8 cellular contexts compared by ENCODE assay signal in genomic region chr1:37634554-37635308, GRCh38. TPM values are rescaled to one million over a fixed set of nuclear protein-coding genes. Genes with fewer than 3 reads are reported as not detected.
DNase-seq lines count a peak whose midpoint lies in the region; ATAC-seq, FAIRE-seq and TF ChIP-seq lines count a peak whose summit lies in the region.

Gene RSPO1, minus strand, starts transcription at chr1:37634892. Its CDS starts 5,231 bp downstream, at chr1:37629661.

- TF ChIP-seq CTCF in BJ (IDR thresholded peaks at IDR 0.05; ENCODE audit: insufficient read depth, low read depth, low read length), result no peak
- TF ChIP-seq CTCF in H1 (IDR thresholded peaks at IDR 0.05; ENCODE audit: control extremely low read depth in 1 of 3, insufficient read depth in 1 of 3, low read depth in 1 of 3, low read length in 3 of 3), result no peak
- no peak for TF ChIP-seq CTCF in thyroid gland (IDR thresholded peaks at IDR 0.05)

- no peaks in the 10 kb centered on the region for H3K79me1 ChIP-seq in H1 (ENCODE audit: low read depth, low read length)

- H3K56ac ChIP-seq in H1 (replicated peaks; ENCODE audit: insufficient read length, low read depth, low read length), result no peak within 1 kb of the TSS

- H4K8ac ChIP-seq in H1 (ENCODE audit: extremely low read depth, insufficient read depth, low read length), result 0 out of 2 replicates have a peak within 1 kb of the TSS, but pooled peaks have one; percentile 31

- H3K4me3 Mint-ChIP-seq in naive thymus-derived CD8-positive, alpha-beta T cell, result peak within 1 kb of the TSS in 9 of 10 donors; percentile 33 to 75 (median 56)

- TF ChIP-seq RAD21 in H1 (IDR thresholded peaks at IDR 0.05 in 1 of 2, conservative IDR thresholded peaks at IDR 0.05 in 1 of 2; ENCODE audit: low read depth in 2 of 2, low read length in 2 of 2), result no peak

- no peak within 1 kb of the TSS for H2AK5ac ChIP-seq in H1 (ENCODE audit: low read depth, low read length)

- no peak within 1 kb of the TSS for H3K4ac ChIP-seq in H1 (replicated peaks; ENCODE audit: insufficient read length, low read depth, low read length)

- FAIRE-seq in H1 (lab: Jason Lieb, UNC), result no peak

- POLR2A ChIA-PET in BJ (lab: Charles Lee) (no interaction called here), H1 (lab: Charles Lee; ENCODE audit: partially characterized antibody) (interaction anchor here (0.6 to 1.6 kb wide), 6 partner anchors 10 to 1250 kb away, joined by 3 read pairs; no protein-coding TSS in a partner anchor)
- POLR2A ChIA-PET in naive thymus-derived CD8-positive, alpha-beta T cell (lab: Charles Lee), result no interaction called here

- H2BK12ac ChIP-seq in H1 (ENCODE audit: low read depth, low read length), result no peak within 1 kb of the TSS

- H3K9ac ChIP-seq in H1 (replicated peaks in 1 of 4; ENCODE audit: extremely low read depth in 1 of 4, low read depth in 3 of 4, low read length in 3 of 4), result no peak within 1 kb of the TSS

- peak within 1 kb of the TSS; percentile 19 for H3K4me3 ChIP-seq in BJ (ENCODE audit: low read depth, low read length)
- no peak within 1 kb of the TSS; the same call in 1 of the 2 replicates for H3K4me3 ChIP-seq in MG63
- peak within 1 kb of the TSS; percentile 32 to 56 (median 35) for H3K4me3 ChIP-seq in H1 (ENCODE audit: extremely low read depth in 1 of 4, insufficient read depth in 2 of 4, low read depth in 3 of 4, low read length in 4 of 4)
- H3K4me3 ChIP-seq in thyroid gland (replicated peaks in 1 of 3), result no peak within 1 kb of the TSS

- H3K4me2 ChIP-seq in H1 (ENCODE audit: insufficient read depth in 1 of 2, low read depth in 2 of 2, low read length in 2 of 2), result peak within 1 kb of the TSS; percentile 69 to 71

- H3K23me2 ChIP-seq in H1 (ENCODE audit: low read depth, low read length), result peaks cover 3% of the 10 kb centered on the region; the same call in 1 of the 2 replicates

- no peak within 1 kb of the TSS for H4K5ac ChIP-seq in H1 (ENCODE audit: insufficient read length, low read depth, low read length)

- no peak for TF ChIP-seq EP300 in H1 (IDR thresholded peaks at IDR 0.05; ENCODE audit: borderline replicate concordance in 1 of 2, low read depth in 2 of 2, low read length in 2 of 2)

- peaks cover 6 to 8% of the 10 kb centered on the region in 2 experiments for H4K20me1 ChIP-seq in H1 (replicated peaks in 1 of 2; ENCODE audit: control insufficient read depth in 1 of 2, insufficient read depth in 2 of 2, low read length in 2 of 2)

- H4K91ac ChIP-seq in H1 (replicated peaks; ENCODE audit: insufficient read length, low read length), result no peak within 1 kb of the TSS

- no peaks in the 10 kb centered on the region for H3K9me3 ChIP-seq in MG63
- H3K9me3 ChIP-seq in H1 (ENCODE audit: insufficient read depth in 2 of 2, low read depth in 1 of 2, low read length in 1 of 2), result no peaks in the 10 kb centered on the region; a peak in 1 of 4 replicates
- no peaks in the 10 kb centered on the region for H3K9me3 ChIP-seq in thyroid gland

- H3K23ac ChIP-seq in H1 (ENCODE audit: insufficient read length), result no peak within 1 kb of the TSS

- no peak within 1 kb of the TSS for H2BK120ac ChIP-seq in H1 (replicated peaks; ENCODE audit: low read depth, low read length)

- WGBS in H1 (ENCODE audit: extremely low coverage in 1 of 2, insufficient coverage in 1 of 2, insufficient read length in 1 of 2, insufficient replicate concordance in 2 of 2, low coverage in 1 of 2, low lambda C conversion rate in 2 of 2, missing lambda C conversion rate in 1 of 2), 2 experiments, result 8% methylated on average over 4 of the region's 72 CpGs; no CpG with 5 or more reads in 1 of the 2 experiments
- WGBS in thyroid gland, 2 donors, result 0 to 3% methylated on average over 8 to 10 of the region's 72 CpGs

- no peak for TF ChIP-seq POLR2A in H1 (IDR thresholded peaks at IDR 0.05; ENCODE audit: control extremely low read depth in 1 of 2, low read depth in 2 of 2, low read length in 2 of 2)
- TF ChIP-seq POLR2A in thyroid gland (IDR thresholded peaks at IDR 0.05), result no peak

- H2BK20ac ChIP-seq in H1 (ENCODE audit: low read length), result no peak within 1 kb of the TSS

- no peaks in the 10 kb centered on the region for H3K79me2 ChIP-seq in H1 (ENCODE audit: control insufficient read depth in 1 of 2, insufficient read depth in 2 of 2, low read length in 2 of 2)

- H2BK5ac ChIP-seq in H1 (ENCODE audit: low read depth, low read length), result no peak within 1 kb of the TSS

- peaks cover 48 to 80% (median 65%) of the 10 kb centered on the region in 5 donors for H3K27me3 Mint-ChIP-seq in naive thymus-derived CD8-positive, alpha-beta T cell

- peaks cover 0 to 1% (median 0%) of the 10 kb centered on the region in 9 donors for H3K9me3 Mint-ChIP-seq in naive thymus-derived CD8-positive, alpha-beta T cell

- peaks cover 0 to 7% (median 0%) of the 10 kb centered on the region in 3 donors for H3K36me3 Mint-ChIP-seq in naive thymus-derived CD8-positive, alpha-beta T cell

- H3K14ac ChIP-seq in H1 (ENCODE audit: insufficient read length), result no peak within 1 kb of the TSS

- peak in 1 of 2 donors; percentile 23 for ATAC-seq in naive thymus-derived CD8-positive, alpha-beta T cell

- no peak within 1 kb of the TSS for H3K27ac ChIP-seq in H1 (ENCODE audit: low read depth, low read length)
- no peak within 1 kb of the TSS for H3K27ac ChIP-seq in thyroid gland

- H3K4me1 ChIP-seq in H1 (replicated peaks in 1 of 4; ENCODE audit: control insufficient read depth in 3 of 4, insufficient read depth in 4 of 4, low read length in 3 of 4) (peaks cover 0 to 15% (median 7%) of the 10 kb centered on the region in 4 experiments; a peak in 6 of 7 replicates), thyroid gland (peaks cover 2 to 8% of the 10 kb centered on the region in 2 donors)

- intact Hi-C loops in thyroid gland (cut with DNase I), result no loop called here

- peak within 1 kb of the TSS in 1 of 10 donors; percentile 65 for H3K27ac Mint-ChIP-seq in naive thymus-derived CD8-positive, alpha-beta T cell

- peaks cover 2 to 23% (median 9%) of the 10 kb centered on the region in 4 donors for H3K4me1 Mint-ChIP-seq in naive thymus-derived CD8-positive, alpha-beta T cell

- CTCF ChIA-PET in BJ (lab: Yijun Ruan, JAX) (interaction anchor here (1.4 kb wide), 1 partner anchor 48 kb away, joined by 4 read pairs; no protein-coding TSS in a partner anchor), H1 (lab: Charles Lee; ENCODE audit: partially characterized antibody) (interaction anchor here (0.6 to 2.8 kb wide), 8 partner anchors 10 to 107 kb away, joined by 3 to 20 read pairs (median 3); no protein-coding TSS in a partner anchor)

- peaks cover 47% of the 10 kb centered on the region for H3K27me3 ChIP-seq in BJ (ENCODE audit: control insufficient read depth, insufficient read depth, low read length)
- peaks cover 48% of the 10 kb centered on the region for H3K27me3 ChIP-seq in MG63
- H3K27me3 ChIP-seq in H1 (replicated peaks in 1 of 4; ENCODE audit: control insufficient read depth in 3 of 4, extremely low read depth in 1 of 4, insufficient read depth in 3 of 4, low read length in 3 of 4), result peaks cover 62 to 100% (median 92%) of the 10 kb centered on the region in 4 experiments
- H3K27me3 ChIP-seq in thyroid gland, result peaks cover 22% of the 10 kb centered on the region

- H2BK15ac ChIP-seq in H1 (ENCODE audit: low read length), result no peak within 1 kb of the TSS

- H3K36me3 ChIP-seq in BJ (ENCODE audit: control insufficient read depth, insufficient read depth, low read length), result no peaks in the 10 kb centered on the region
- no peaks in the 10 kb centered on the region for H3K36me3 ChIP-seq in MG63
- H3K36me3 ChIP-seq in H1 (ENCODE audit: control insufficient read depth in 2 of 4, insufficient read depth in 4 of 4, low read length in 3 of 4), result no peaks in the 10 kb centered on the region
- no peaks in the 10 kb centered on the region for H3K36me3 ChIP-seq in thyroid gland

- H3K18ac ChIP-seq in H1 (ENCODE audit: extremely low read depth, low read length), result no peak within 1 kb of the TSS; the same call in 1 of the 2 replicates

- no peak for DNase-seq in BJ (ENCODE audit: low read depth)
- peak; percentile 26 for DNase-seq in MG63
- peak in 1 of 2 experiments; percentile 55 for DNase-seq in H1 (ENCODE audit: low read depth in 1 of 2, low spot score in 2 of 2)
- no peak for DNase-seq in naive thymus-derived CD8-positive, alpha-beta T cell
- DNase-seq in COLO829 (ENCODE audit: low spot score), result no peak
- DNase-seq in thyroid gland, result no peak
- no peak for DNase-seq in RKO (ENCODE audit: low spot score)
- DNase-seq in HuH-7.5 (ENCODE audit: low spot score), result no peak

- H2AFZ ChIP-seq in H1 (ENCODE audit: low read length), result no peak within 1 kb of the TSS

TF ChIP-seq in H1, 55 proteins besides CTCF, POLR2A, EP300 and RAD21 (continues in another document):
- TF ChIP-seq, protein P1, sequence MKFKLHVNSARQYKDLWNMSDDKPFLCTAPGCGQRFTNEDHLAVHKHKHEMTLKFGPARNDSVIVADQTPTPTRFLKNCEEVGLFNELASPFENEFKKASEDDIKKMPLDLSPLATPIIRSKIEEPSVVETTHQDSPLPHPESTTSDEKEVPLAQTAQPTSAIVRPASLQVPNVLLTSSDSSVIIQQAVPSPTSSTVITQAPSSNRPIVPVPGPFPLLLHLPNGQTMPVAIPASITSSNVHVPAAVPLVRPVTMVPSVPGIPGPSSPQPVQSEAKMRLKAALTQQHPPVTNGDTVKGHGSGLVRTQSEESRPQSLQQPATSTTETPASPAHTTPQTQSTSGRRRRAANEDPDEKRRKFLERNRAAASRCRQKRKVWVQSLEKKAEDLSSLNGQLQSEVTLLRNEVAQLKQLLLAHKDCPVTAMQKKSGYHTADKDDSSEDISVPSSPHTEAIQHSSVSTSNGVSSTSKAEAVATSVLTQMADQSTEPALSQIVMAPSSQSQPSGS (IDR thresholded peaks at IDR 0.05; ENCODE audit: low read length), result no peak
- peak; percentile 5; the same call in 1 of the 2 replicates for TF ChIP-seq CEBPB (IDR thresholded peaks at IDR 0.05; ENCODE audit: low read depth, low read length)
- no peak for TF ChIP-seq TAF7 (optimal IDR thresholded peaks at IDR 0.05; ENCODE audit: borderline replicate concordance, low read depth, low read length)
- no peak for TF ChIP-seq MAFK (IDR thresholded peaks at IDR 0.05; ENCODE audit: low read depth, low read length)

RNA-seq across cellular contexts. Expression of gene RSPO1, which starts in this region (rescaled TPM):
- polyA plus RNA-seq in BJ (2011; rRNA removed) (0.04 and 0.05 TPM in 2 replicates), H1 (2011; rRNA removed) (0.28 and 0.39 TPM in 2 replicates)
- polyA minus RNA-seq in BJ (2011; rRNA and poly(A)+ RNA removed), result not detected in 2 replicates
- not detected in 2 replicates for total RNA-seq in MG63 (2014; rRNA removed; shearing (Covaris generic); ENCODE audit: low replicate concordance)
- total RNA-seq in H1 (2021; fragmentation: NEBNext Ultra II Directional; extraction: Animal tissue kit (Norgen Biotek cat#: 25700)), result 0.21 TPM in 1 of 2 replicates, not detected in the other
- 0.25 TPM for polyA plus RNA-seq in H1 (2011; cell fraction: cytosol; rRNA removed)
- 0.23 TPM for polyA plus RNA-seq in H1 (2011; cell fraction: nucleus; rRNA removed)
- 0.41 to 0.64 TPM (median 0.55 TPM) in 4 replicates for polyA plus RNA-seq in H1 (2012, experiment 1 of 2)
- polyA plus RNA-seq in H1 (2012, experiment 2 of 2), result 0.25 TPM
- 0.08 TPM for polyA plus RNA-seq in H1 (2013, experiment 1 of 2)
- 0.04 TPM for polyA plus RNA-seq in H1 (2013, experiment 2 of 2)
- 0.44 and 0.59 TPM in 2 replicates for polyA minus RNA-seq in H1 (2011; rRNA and poly(A)+ RNA removed)
- not detected for polyA minus RNA-seq in H1 (2011; cell fraction: cytosol; rRNA and poly(A)+ RNA removed)
- not detected for polyA minus RNA-seq in H1 (2011; cell fraction: nucleus; rRNA and poly(A)+ RNA removed)
- not detected for total RNA-seq in naive thymus-derived CD8-positive, alpha-beta T cell
- under 1 TPM in 1 of 3 donors, not detected in 2; 0.06 TPM for polyA plus RNA-seq in naive thymus-derived CD8-positive, alpha-beta T cell
- under 1 TPM in 1 of 4 donors, not detected in 3; 0.44 TPM for total RNA-seq in thyroid gland

Comparison
In these comparisons a context has a peak if more than half of its experiments do, and no peak if none do; other contexts are left out.
1. Peak in DNase-seq in MG63; RNA of the gene not detected or under 1 TPM.
2. H3K4me3 ChIP-seq: peak in BJ (single experiment) and H1 (4 of 4); none in MG63 (single experiment) and thyroid gland (0 of 3).